25 cellular contexts compared by ENCODE assay signal in the genomic region with DNA sequence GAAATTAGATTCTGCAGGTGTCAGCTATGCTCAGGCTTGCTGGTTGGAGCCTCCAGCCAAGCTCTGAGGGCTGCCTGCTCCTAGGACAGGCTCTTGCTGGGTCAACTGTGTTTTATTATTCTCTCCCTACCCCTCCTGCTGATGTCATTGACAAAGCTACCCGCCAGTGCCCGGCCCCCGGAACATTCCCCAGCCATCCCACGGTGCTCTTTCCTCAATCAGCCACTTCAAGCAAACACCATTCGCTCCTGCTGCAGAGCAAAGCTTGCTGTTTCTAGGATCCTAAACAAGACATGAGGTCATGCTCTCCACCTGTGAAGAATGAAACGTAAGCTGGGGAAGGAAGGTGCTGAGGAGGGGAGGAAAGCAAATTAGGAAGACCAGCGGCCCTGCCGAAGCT. TPM values are rescaled to one million over a fixed set of nuclear protein-coding genes. Genes with fewer than 3 reads are reported as not detected.
"Had no signal": no experiment of that assay in that cellular context is flagged by ENCODE, and none has a peak within 500 bp of the region (broad histone marks: within the 10 kb centered on the region; RNA-seq: fewer than 3 reads in every experiment).

No MANE protein-coding gene starts in this region.

- H3K9me3 Mint-ChIP-seq: activated naive CD4-positive, alpha-beta T cell treated with anti-CD3 and anti-CD28 coated beads, Interleukin-2, amount 50 U/mL, for 72 hours; memory B cell; naive thymus-derived CD4-positive, alpha-beta T cell had no signal

- ATAC-seq: activated naive CD4-positive, alpha-beta T cell treated with anti-CD3 and anti-CD28 coated beads, Interleukin-2, amount 50 U/mL, for 72 hours; left lung; mucosa of descending colon; naive thymus-derived CD4-positive, alpha-beta T cell; stimulated activated naive CD8-positive, alpha-beta T cell treated with anti-CD3 and anti-CD28 coated beads, Interleukin-15, Interleukin-2, amounts not matched to agents 100 U/mL and 50 U/mL, for 24 hours had no signal

- DNase-seq: activated CD4-positive, alpha-beta T cell treated with anti-CD3 and anti-CD28 coated beads, Interleukin-2, amount 50 U/mL, for 4 hours; activated gamma-delta T cell; adrenal gland; effector CD4-positive, alpha-beta T cell; hippocampal formation; left lung; mucosa of descending colon; naive thymus-derived CD4-positive, alpha-beta T cell; ovary; stimulated activated CD4-positive, alpha-beta T cell treated with anti-CD3 and anti-CD28 coated beads, Interleukin-12 subunit alpha, Interleukin-12 subunit beta, amount 100 ng/mL, for 4 hours; stimulated activated CD4-positive, alpha-beta T cell treated with anti-CD3 and anti-CD28 coated beads, Interleukin-1b, Interleukin-23, amount 100 ng/mL, for 48 hours; stimulated activated naive CD8-positive, alpha-beta T cell treated with anti-CD3 and anti-CD28 coated beads, Interleukin-15, Interleukin-2, amounts not matched to agents 100 U/mL and 50 U/mL, for 24 hours; substantia nigra; SW 1271; transverse colon; WERI-Rb-1 had no signal

- H3K9me3 ChIP-seq: adrenal gland, left lung, mucosa of descending colon, ovary, transverse colon had no signal

- H3K4me3 Mint-ChIP-seq: memory B cell; naive thymus-derived CD4-positive, alpha-beta T cell had no signal

- H3K4me3 ChIP-seq: adrenal gland, left lung, mucosa of descending colon, ovary, transverse colon had no signal

- H3K36me3 ChIP-seq: adrenal gland, left lung, ovary, transverse colon, WERI-Rb-1 had no signal

- H3K36me3 Mint-ChIP-seq: activated naive CD4-positive, alpha-beta T cell treated with anti-CD3 and anti-CD28 coated beads, Interleukin-2, amount 50 U/mL, for 72 hours; memory B cell; naive thymus-derived CD4-positive, alpha-beta T cell had no signal

- H3K27me3 ChIP-seq: adrenal gland, left lung, ovary, transverse colon had no signal

- H3K4me1 ChIP-seq: adrenal gland had no signal

- H3K27ac Mint-ChIP-seq: activated naive CD4-positive, alpha-beta T cell treated with anti-CD3 and anti-CD28 coated beads, Interleukin-2, amount 50 U/mL, for 72 hours; memory B cell; naive thymus-derived CD4-positive, alpha-beta T cell had no signal

- H3K27ac ChIP-seq: adrenal gland, left lung, ovary, transverse colon, WERI-Rb-1 had no signal

- FAIRE-seq: astrocyte, bronchial epithelial cell, keratinocyte had no signal

RNA-seq across cellular contexts. Expression of a gene that starts 2.1 kb away (rescaled TPM):
- total RNA-seq: activated naive CD4-positive, alpha-beta T cell treated with anti-CD3 and anti-CD28 coated beads, Interleukin-2, amount 50 U/mL, for 72 hours; astrocyte; bronchial epithelial cell; cerebellum; fibroblast of villous mesenchyme; glomerular endothelial cell; left lung; naive thymus-derived CD4-positive, alpha-beta T cell; T-helper 2 cell treated with Interferon-gamma antibody and Interleukin-4, amounts not matched to agents 100 ng/mL and 5 ng/mL, for 36 hours had no signal
- polyA plus RNA-seq: keratinocyte; naive thymus-derived CD4-positive, alpha-beta T cell had no signal
